ENCODE assay signal across 8 cellular contexts in the genomic region with DNA sequence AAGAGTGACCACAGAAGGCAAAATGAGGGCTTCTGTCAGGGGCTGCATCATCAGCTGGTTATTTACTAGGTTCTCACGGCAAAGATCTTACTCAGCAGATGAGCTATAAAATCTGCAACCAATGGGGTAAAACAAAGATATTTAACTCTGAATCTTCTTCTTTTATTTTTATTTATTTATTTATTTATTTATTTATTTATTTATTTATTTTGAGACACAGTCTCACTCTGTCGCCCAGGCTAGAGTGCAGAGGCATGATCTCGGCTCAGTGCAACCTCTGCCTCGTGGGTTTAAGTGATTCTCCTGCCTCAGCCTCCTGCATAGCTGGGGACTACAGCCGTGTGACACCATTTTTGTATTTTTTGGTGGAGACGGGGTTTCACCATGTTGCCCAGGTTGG. TPM values are rescaled to one million over a fixed set of nuclear protein-coding genes. Genes with fewer than 3 reads are reported as not detected.
"Had no signal": no experiment of that assay in that cellular context is flagged by ENCODE, and none has a peak within 500 bp of the region (broad histone marks: within the 10 kb centered on the region; RNA-seq: fewer than 3 reads in every experiment).

No MANE protein-coding gene starts in this region.

- H3K27me3 Mint-ChIP-seq: IgD-negative memory B cell had no signal

- DNase-seq: IMR-90, KBM-7, KG1 had no signal

- H3K4me3 Mint-ChIP-seq: IgD-negative memory B cell had no signal

- H3K4me3 ChIP-seq: K562 had no signal

- H3K27ac Mint-ChIP-seq: IgD-negative memory B cell had no signal

- H3K27ac ChIP-seq: HL-60 had no signal

RNA-seq across cellular contexts. Expression of a gene that starts 11.3 kb away (rescaled TPM):
- total RNA-seq: HT-29, HT1080 had no signal
